Comparison of ENCODE assay signal across 9 cellular contexts in genomic region chr3:48464713-48465221, GRCh38.
A peak's percentile ranks its signal among the peaks of the same experiment; 100 is the strongest.
DNase-seq lines count a peak whose midpoint lies in the region; ATAC-seq and TF ChIP-seq lines count a peak whose summit lies in the region.
"Had no signal": no experiment of that assay in that cellular context is flagged by ENCODE, and none has a peak within 500 bp of the region (broad histone marks: within the 10 kb centered on the region; RNA-seq: fewer than 3 reads in every experiment).

No MANE protein-coding gene starts in this region.

- peaks cover 45% of the 10 kb centered on the region for H3K36me3 ChIP-seq in muscle layer of colon (ENCODE audit: insufficient read depth, low read length)
- H3K36me3 ChIP-seq in tibial artery: peaks cover 29 to 60% (median 52%) of the 10 kb centered on the region in 3 donors

- H3K9me3 ChIP-seq in muscle layer of colon (ENCODE audit: low read length) (no peaks in the 10 kb centered on the region), tibial artery (no peaks in the 10 kb centered on the region)
- H3K9me3 ChIP-seq: HAP-1 had no signal

- no peaks in the 10 kb centered on the region for H3K9me3 Mint-ChIP-seq in activated T-cell treated with anti-CD3 and anti-CD28 coated beads, Interleukin-2, amount 50 U/mL, for 24 hours
- H3K9me3 Mint-ChIP-seq in central memory CD8-positive, alpha-beta T cell: no peaks in the 10 kb centered on the region

- intact Hi-C loops in tibial artery (cut with DNase I; ENCODE audit: low total_unique reads): loop anchor here (2.0 to 10.0 kb wide), 4 partner anchors 43 to 220 kb away; partner anchors contain the start of genes NCKIPSD and SLC26A6

- H3K4me1 ChIP-seq in muscle layer of colon (ENCODE audit: insufficient read depth, low read length) (peaks cover 49% of the 10 kb centered on the region), tibial artery (peaks cover 0 to 44% (median 42%) of the 10 kb centered on the region in 4 donors)

- ATAC-seq in central memory CD8-positive, alpha-beta T cell (replicated peaks; ENCODE audit: extremely low read depth, poor library complexity, severe bottlenecking): no peak
- ATAC-seq in GM21447 (IDR thresholded peaks at IDR 0.05; ENCODE audit: unreplicated experiment): no peak

- peaks cover 44% of the 10 kb centered on the region for H3K4me1 Mint-ChIP-seq in activated T-cell treated with anti-CD3 and anti-CD28 coated beads, Interleukin-2, amount 50 U/mL, for 24 hours (ENCODE audit: low read depth)
- peaks cover 45% of the 10 kb centered on the region for H3K4me1 Mint-ChIP-seq in central memory CD8-positive, alpha-beta T cell

- H3K27ac Mint-ChIP-seq in activated T-cell treated with anti-CD3 and anti-CD28 coated beads, Interleukin-2, amount 50 U/mL, for 24 hours: no peak overlapping the region
- peak overlapping the region; percentile 93 for H3K27ac Mint-ChIP-seq in central memory CD8-positive, alpha-beta T cell (ENCODE audit: low read depth)

- H3K27ac ChIP-seq in muscle layer of colon (ENCODE audit: low read depth, low read length) (peak overlapping the region; percentile 97), tibial artery (peak overlapping the region; percentile 93 to 95)

- TF ChIP-seq CTCF in tibial artery (IDR thresholded peaks at IDR 0.05) (no peak), GM20000 (IDR thresholded peaks at IDR 0.05; ENCODE audit: extremely low read depth, missing control alignments) (no peak)

- no peaks in the 10 kb centered on the region for H3K27me3 Mint-ChIP-seq in activated T-cell treated with anti-CD3 and anti-CD28 coated beads, Interleukin-2, amount 50 U/mL, for 24 hours
- no peaks in the 10 kb centered on the region for H3K27me3 Mint-ChIP-seq in central memory CD8-positive, alpha-beta T cell

- H3K36me3 Mint-ChIP-seq in activated T-cell treated with anti-CD3 and anti-CD28 coated beads, Interleukin-2, amount 50 U/mL, for 24 hours (ENCODE audit: low read depth): peaks cover 79% of the 10 kb centered on the region
- H3K36me3 Mint-ChIP-seq in central memory CD8-positive, alpha-beta T cell (ENCODE audit: insufficient read depth): peaks cover 19% of the 10 kb centered on the region

- no peaks in the 10 kb centered on the region for H3K27me3 ChIP-seq in muscle layer of colon (ENCODE audit: control insufficient read depth in 1 of 2, insufficient read depth in 2 of 2, low read length in 2 of 2)
- no peaks in the 10 kb centered on the region for H3K27me3 ChIP-seq in tibial artery

- H3K4me3 ChIP-seq in muscle layer of colon (ENCODE audit: low read depth in 1 of 2, low read length in 2 of 2) (no peak overlapping the region), tibial artery (no peak overlapping the region)
- H3K4me3 ChIP-seq: HAP-1 had no signal

- peak overlapping the region; percentile 91 for H3K9ac ChIP-seq in muscle layer of colon (ENCODE audit: low read length)

- no peak for DNase-seq in activated T-cell treated with anti-CD3 and anti-CD28 coated beads, Interleukin-2, amount 50 U/mL, for 24 hours
- no peak for DNase-seq in activated T-cell treated with anti-CD3 and anti-CD28 coated beads, Interleukin-2, amount 50 U/mL, for 1 hour
- DNase-seq in central memory CD8-positive, alpha-beta T cell (ENCODE audit: low spot score in 2 of 2): no peak
- peak in 1 of 2 donors; percentile 75 for DNase-seq in tibial artery
- DNase-seq in middle frontal gyrus (ENCODE audit: extremely low spot score, low spot score): no peak
- DNase-seq in GM20000 (ENCODE audit: low spot score): no peak

- peak overlapping the region; percentile 96 for H3K4me3 Mint-ChIP-seq in activated T-cell treated with anti-CD3 and anti-CD28 coated beads, Interleukin-2, amount 50 U/mL, for 24 hours
- peak overlapping the region; percentile 92 for H3K4me3 Mint-ChIP-seq in central memory CD8-positive, alpha-beta T cell
